Comparison of ENCODE assay signal across 15 cellular contexts in genomic region chr4:57094482-57095223, GRCh38. TPM values are rescaled to one million over a fixed set of nuclear protein-coding genes. Genes with fewer than 3 reads are reported as not detected.
DNase-seq lines count a peak whose midpoint lies in the region; ATAC-seq and TF ChIP-seq lines count a peak whose summit lies in the region.
"Had no signal": no experiment of that assay in that cellular context is flagged by ENCODE, and none has a peak within 500 bp of the region (broad histone marks: within the 10 kb centered on the region; RNA-seq: fewer than 3 reads in every experiment).

No MANE protein-coding gene starts in this region.

- TF ChIP-seq CTCF in coronary artery (IDR thresholded peaks at IDR 0.05) (no peak), dorsolateral prefrontal cortex (IDR thresholded peaks at IDR 0.05 in 54 of 56, conservative IDR thresholded peaks at IDR 0.05 in 2 of 56; ENCODE audit: low read depth in 1 of 56, partially characterized antibody in 56 of 56) (no peak)

- ATAC-seq in HG02763 (IDR thresholded peaks at IDR 0.05; ENCODE audit: unreplicated experiment) (no peak), GM21529 (IDR thresholded peaks at IDR 0.05; ENCODE audit: unreplicated experiment) (no peak)

- H3K27ac ChIP-seq in coronary artery, result peak overlapping the region; percentile 86 to 98
- H3K27ac ChIP-seq in dorsolateral prefrontal cortex, result peak overlapping the region in 1 of 59 donors; percentile 36

- intact Hi-C loops in dorsolateral prefrontal cortex (cut with DNase I), result no loop called here

- no peaks in the 10 kb centered on the region for H3K27me3 ChIP-seq in dorsolateral prefrontal cortex
- H3K27me3 ChIP-seq: gastrocnemius medialis, Peyer's patch, testis had no signal

- H3K4me3 ChIP-seq in coronary artery (peak overlapping the region; percentile 41), dorsolateral prefrontal cortex (no peak overlapping the region)
- H3K4me3 ChIP-seq: gastrocnemius medialis, Peyer's patch, testis had no signal

- peak; percentile 68 for DNase-seq in A172 (ENCODE audit: low spot score)
- peak; percentile 63 for DNase-seq in HT1080 (ENCODE audit: low read depth)
- no peak for DNase-seq in coronary artery (ENCODE audit: low spot score)
- DNase-seq in myocyte (ENCODE audit: low read depth), result peak; percentile 44
- DNase-seq in dorsolateral prefrontal cortex, result no peak
- no peak for DNase-seq in hepatic stellate cell (ENCODE audit: low spot score)
- DNase-seq: activated CD8-positive, alpha-beta memory T cell treated with anti-CD3 and anti-CD28 coated beads, Interleukin-2, amount 50 U/mL, for 48 hours; DMS79 treated with DMSO at 0.1 percent for 48 hours; NCI-H2171 treated with DMSO at 0.1 percent for 48 hours; Peyer's patch; retina had no signal

RNA-seq across cellular contexts. Expression of gene IGFBP7, which starts 15.5 kb away (rescaled TPM):
- total RNA-seq in A172 (2014; rRNA removed; shearing (Covaris generic)), result 287 and 293 TPM in 2 replicates
- 65.0 and 84.9 TPM in 2 replicates for total RNA-seq in HT1080 (2014; rRNA removed; shearing (Covaris generic))
- polyA plus RNA-seq in HT1080 (2015; cell fraction: cytosol; rRNA removed), result 245 and 257 TPM in 2 replicates
- 242 and 275 TPM in 2 replicates for polyA plus RNA-seq in HT1080 (2015; cell fraction: nucleus; rRNA removed)
- total RNA-seq in myocyte (172 and 244 TPM in 2 replicates), dorsolateral prefrontal cortex (100 to 1,000 TPM in 81 of 120 experiments, 10 to 100 TPM in 39; 55.7 to 267 (median 113) TPM)
- polyA plus RNA-seq in myocyte (2012), result 1,368 TPM

Comparison
In these comparisons a context has a peak if more than half of its experiments do, and no peak if none do; other contexts are left out.
1. DNase-seq: peak in A172 (single experiment), HT1080 (single experiment) and myocyte (single experiment); none in coronary artery (single experiment), dorsolateral prefrontal cortex (0 of 10) and hepatic stellate cell (single experiment).